8 cellular contexts compared by ENCODE assay signal in genomic region chr1:222171005-222171404, GRCh38.
DNase-seq lines count a peak whose midpoint lies in the region; ATAC-seq and TF ChIP-seq lines count a peak whose summit lies in the region.

No MANE protein-coding gene starts in this region.

- TF ChIP-seq EP300 in gastroesophageal sphincter (IDR thresholded peaks at IDR 0.05), result no peak

- no peak for TF ChIP-seq POLR2A in gastroesophageal sphincter (IDR thresholded peaks at IDR 0.05)

- peak; percentile 63 for DNase-seq in EH (ENCODE audit: low read depth)
- peak; percentile 51 for DNase-seq in LHCN-M2 (ENCODE audit: low read depth)
- peak; percentile 59 for DNase-seq in SW480 (ENCODE audit: low spot score)
- no peak for DNase-seq in stimulated activated naive CD8-positive, alpha-beta T cell treated with anti-CD3 and anti-CD28 coated beads, Interleukin-15, Interleukin-2, amounts not matched to agents 100 U/mL and 50 U/mL, for 24 hours
- DNase-seq in LoVo (ENCODE audit: low spot score), result no peak
- DNase-seq in NCI-H2227 (lab: John Stamatoyannopoulos, UW; ENCODE audit: unreplicated experiment), result no peak

- no peaks in the 10 kb centered on the region for H3K27me3 ChIP-seq in gastroesophageal sphincter

- no peaks in the 10 kb centered on the region for H3K36me3 ChIP-seq in gastroesophageal sphincter

- no peak overlapping the region for H3K27ac ChIP-seq in gastroesophageal sphincter

- WGBS in gastroesophageal sphincter (ENCODE audit: low coverage in 1 of 2), 2 donors, result 50 to 100% methylated on average over 1 to 2 of the region's 2 CpGs

- peaks cover 0 to 28% (median 0%) of the 10 kb centered on the region in 3 donors for H3K9me3 ChIP-seq in gastroesophageal sphincter

- ATAC-seq in GM21529 (IDR thresholded peaks at IDR 0.05; ENCODE audit: unreplicated experiment) (peak; percentile 70), gastroesophageal sphincter (no peak)
- ATAC-seq in stimulated activated naive CD8-positive, alpha-beta T cell treated with anti-CD3 and anti-CD28 coated beads, Interleukin-15, Interleukin-2, amounts not matched to agents 100 U/mL and 50 U/mL, for 24 hours, result peak; percentile 50

- no peak overlapping the region for H3K4me3 ChIP-seq in gastroesophageal sphincter

- peak in 3 of 4 experiments; percentile 18 to 48 (median 29) for TF ChIP-seq CTCF in gastroesophageal sphincter (IDR thresholded peaks at IDR 0.05)

- H3K4me1 ChIP-seq in gastroesophageal sphincter, result no peaks in the 10 kb centered on the region

Comparison
In these comparisons a context has a peak if more than half of its experiments do, and no peak if none do; other contexts are left out.
1. DNase-seq: peak in EH (single experiment), LHCN-M2 (single experiment) and SW480 (single experiment); none in stimulated activated naive CD8-positive, alpha-beta T cell treated with anti-CD3 and anti-CD28 coated beads, Interleukin-15, Interleukin-2, amounts not matched to agents 100 U/mL and 50 U/mL, for 24 hours (single experiment), LoVo (single experiment) and NCI-H2227 (single experiment).